ENCODE assay signal across 15 cellular contexts in genomic region chr9:126497673-126498255, GRCh38.
DNase-seq lines count a peak whose midpoint lies in the region; ATAC-seq and TF ChIP-seq lines count a peak whose summit lies in the region.
"Had no signal": no experiment of that assay in that cellular context is flagged by ENCODE, and none has a peak within 500 bp of the region (broad histone marks: within the 10 kb centered on the region; RNA-seq: fewer than 3 reads in every experiment).

No MANE protein-coding gene starts in this region.

- H3K4me3 ChIP-seq in lower lobe of right lung (no peak overlapping the region), upper lobe of left lung (no peak overlapping the region)
- H3K4me3 ChIP-seq: GM23248, SJSA1 had no signal

- TF ChIP-seq POLR2A in upper lobe of left lung (IDR thresholded peaks at IDR 0.05) = no peak

- H3K9me3 ChIP-seq in lower lobe of right lung (no peaks in the 10 kb centered on the region), upper lobe of left lung (no peaks in the 10 kb centered on the region)
- H3K9me3 ChIP-seq: SJSA1 had no signal

- TF ChIP-seq CTCF in lower lobe of right lung (IDR thresholded peaks at IDR 0.05) (no peak), upper lobe of left lung (IDR thresholded peaks at IDR 0.05) (no peak), GM20000 (IDR thresholded peaks at IDR 0.05; ENCODE audit: extremely low read depth, missing control alignments) (no peak)

- H3K27me3 ChIP-seq in lower lobe of right lung (ENCODE audit: low read depth) (peaks cover 5% of the 10 kb centered on the region), upper lobe of left lung (no peaks in the 10 kb centered on the region)
- H3K27me3 ChIP-seq: SJSA1 had no signal

- TF ChIP-seq EP300 in upper lobe of left lung (IDR thresholded peaks at IDR 0.05) = no peak

- WGBS in upper lobe of left lung, 2 donors = 56 to 75% methylated on average over 15 to 20 of the region's 20 CpGs

- H3K36me3 ChIP-seq in lower lobe of right lung (peaks cover under 1% of the 10 kb centered on the region), upper lobe of left lung (peaks cover 0 to 9% (median 5%) of the 10 kb centered on the region in 4 donors)
- H3K36me3 ChIP-seq: SJSA1 had no signal

- ATAC-seq in left cardiac atrium (no peak), lower lobe of right lung (no peak), upper lobe of left lung (ENCODE audit: low FRiP score in 2 of 2) (no peak)

- DNase-seq in cardiac septum (ENCODE audit: low spot score) (peak; percentile 70), left cardiac atrium (no peak), UCSD-AML1 (lab: John Stamatoyannopoulos, UW; ENCODE audit: unreplicated experiment) (peak; percentile 84), lower lobe of right lung (peak; percentile 40), upper lobe of left lung (no peak), NCI-H226 (no peak), GM20000 (ENCODE audit: low spot score) (no peak), SHP77 (lab: John Stamatoyannopoulos, UW) (no peak)
- DNase-seq: 8988T, DMS53, GM23248, IMR-90, NCI-H774 had no signal

- intact Hi-C loops in cardiac septum (cut with DNase I) = loop anchor here (2.0 kb wide), 1 partner anchor 283 kb away; no protein-coding TSS in a partner anchor
- intact Hi-C loops in left cardiac atrium (cut with DNase I) = loop anchor here in 1 of 2 donors (2.0 to 10.0 kb wide), 2 partner anchors 93 to 283 kb away; no protein-coding TSS in a partner anchor
- intact Hi-C loops in lower lobe of right lung (cut with DNase I) = loop anchor here (10.0 kb wide), 1 partner anchor 183 kb away; no protein-coding TSS in a partner anchor

- H3K27ac ChIP-seq in lower lobe of right lung (no peak overlapping the region), upper lobe of left lung (no peak overlapping the region)
- H3K27ac ChIP-seq: C4-2B, GM23248, SJSA1 had no signal

- H3K4me1 ChIP-seq in lower lobe of right lung (peaks cover 8% of the 10 kb centered on the region), upper lobe of left lung (peaks cover 12 to 34% (median 21%) of the 10 kb centered on the region in 4 donors)

Comparison
In these comparisons a context has a peak if more than half of its experiments do, and no peak if none do; other contexts are left out.
1. DNase-seq: peak in cardiac septum (single experiment), UCSD-AML1 (single experiment) and lower lobe of right lung (single experiment); none in left cardiac atrium (single experiment), upper lobe of left lung (0 of 2), NCI-H226 (single experiment), GM20000 (single experiment) and SHP77 (0 of 2).